Comparison of ENCODE assay signal across 1 cellular context in the genomic region with DNA sequence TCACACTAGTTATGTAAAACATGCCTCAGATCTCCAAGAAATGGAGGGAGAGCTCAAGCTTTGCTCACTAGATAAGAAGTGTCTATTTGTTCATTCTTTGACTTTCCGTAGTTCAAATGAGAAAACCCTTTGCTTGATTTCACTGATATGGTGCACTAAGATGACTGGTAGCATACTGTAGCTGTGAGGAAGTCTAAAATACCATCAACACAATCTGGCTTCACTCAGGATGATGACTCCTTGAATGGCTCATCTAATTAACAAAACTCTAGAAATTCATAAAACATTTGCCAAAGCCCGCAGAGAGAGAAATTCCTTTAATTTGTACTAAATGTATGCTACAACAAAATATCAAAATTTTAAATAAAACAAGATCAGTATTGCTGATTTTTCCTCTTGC.
TF ChIP-seq lines count a peak whose summit lies in the region.

No MANE protein-coding gene starts in this region.

TF ChIP-seq in K562, 482 proteins besides CTCF, POLR2A, EP300 and RAD21:
- TF ChIP-seq ARID1B (IDR thresholded peaks at IDR 0.05) (peak; percentile 34; the same call in 1 of the 2 replicates), SPI1 (IDR thresholded peaks at IDR 0.05; ENCODE audit: borderline replicate concordance, low read depth, low read length) (0 out of 2 replicates have a peak, but pooled peaks have one; percentile 4), ZNF134 (CRISPR knock-in tag; conservative IDR thresholded peaks at IDR 0.05) (no peak), TEAD4 (IDR thresholded peaks at IDR 0.05; ENCODE audit: low read length) (peak; percentile 8; the same call in 1 of the 2 replicates), TEAD4 (CRISPR knock-in tag; IDR thresholded peaks at IDR 0.05; ENCODE audit: borderline replicate concordance) (no peak), PTBP1 (IDR thresholded peaks at IDR 0.05; ENCODE audit: low read depth, low read length) (no peak), TAL1 (IDR thresholded peaks at IDR 0.05) (peak; percentile 28; the same call in 1 of the 2 replicates), YBX1 (IDR thresholded peaks at IDR 0.05) (no peak), L3MBTL2 (IDR thresholded peaks at IDR 0.05) (no peak), CBFA2T3 (IDR thresholded peaks at IDR 0.05) (peak; percentile 26; the same call in 1 of the 2 replicates)
- TF ChIP-seq, protein P1, sequence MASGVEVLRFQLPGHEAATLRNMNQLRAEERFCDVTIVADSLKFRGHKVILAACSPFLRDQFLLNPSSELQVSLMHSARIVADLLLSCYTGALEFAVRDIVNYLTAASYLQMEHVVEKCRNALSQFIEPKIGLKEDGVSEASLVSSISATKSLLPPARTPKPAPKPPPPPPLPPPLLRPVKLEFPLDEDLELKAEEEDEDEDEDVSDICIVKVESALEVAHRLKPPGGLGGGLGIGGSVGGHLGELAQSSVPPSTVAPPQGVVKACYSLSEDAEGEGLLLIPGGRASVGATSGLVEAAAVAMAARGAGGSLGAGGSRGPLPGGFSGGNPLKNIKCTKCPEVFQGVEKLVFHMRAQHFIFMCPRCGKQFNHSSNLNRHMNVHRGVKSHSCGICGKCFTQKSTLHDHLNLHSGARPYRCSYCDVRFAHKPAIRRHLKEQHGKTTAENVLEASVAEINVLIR (CRISPR knock-in tag; IDR thresholded peaks at IDR 0.05), result no peak
- TF ChIP-seq, protein P2, sequence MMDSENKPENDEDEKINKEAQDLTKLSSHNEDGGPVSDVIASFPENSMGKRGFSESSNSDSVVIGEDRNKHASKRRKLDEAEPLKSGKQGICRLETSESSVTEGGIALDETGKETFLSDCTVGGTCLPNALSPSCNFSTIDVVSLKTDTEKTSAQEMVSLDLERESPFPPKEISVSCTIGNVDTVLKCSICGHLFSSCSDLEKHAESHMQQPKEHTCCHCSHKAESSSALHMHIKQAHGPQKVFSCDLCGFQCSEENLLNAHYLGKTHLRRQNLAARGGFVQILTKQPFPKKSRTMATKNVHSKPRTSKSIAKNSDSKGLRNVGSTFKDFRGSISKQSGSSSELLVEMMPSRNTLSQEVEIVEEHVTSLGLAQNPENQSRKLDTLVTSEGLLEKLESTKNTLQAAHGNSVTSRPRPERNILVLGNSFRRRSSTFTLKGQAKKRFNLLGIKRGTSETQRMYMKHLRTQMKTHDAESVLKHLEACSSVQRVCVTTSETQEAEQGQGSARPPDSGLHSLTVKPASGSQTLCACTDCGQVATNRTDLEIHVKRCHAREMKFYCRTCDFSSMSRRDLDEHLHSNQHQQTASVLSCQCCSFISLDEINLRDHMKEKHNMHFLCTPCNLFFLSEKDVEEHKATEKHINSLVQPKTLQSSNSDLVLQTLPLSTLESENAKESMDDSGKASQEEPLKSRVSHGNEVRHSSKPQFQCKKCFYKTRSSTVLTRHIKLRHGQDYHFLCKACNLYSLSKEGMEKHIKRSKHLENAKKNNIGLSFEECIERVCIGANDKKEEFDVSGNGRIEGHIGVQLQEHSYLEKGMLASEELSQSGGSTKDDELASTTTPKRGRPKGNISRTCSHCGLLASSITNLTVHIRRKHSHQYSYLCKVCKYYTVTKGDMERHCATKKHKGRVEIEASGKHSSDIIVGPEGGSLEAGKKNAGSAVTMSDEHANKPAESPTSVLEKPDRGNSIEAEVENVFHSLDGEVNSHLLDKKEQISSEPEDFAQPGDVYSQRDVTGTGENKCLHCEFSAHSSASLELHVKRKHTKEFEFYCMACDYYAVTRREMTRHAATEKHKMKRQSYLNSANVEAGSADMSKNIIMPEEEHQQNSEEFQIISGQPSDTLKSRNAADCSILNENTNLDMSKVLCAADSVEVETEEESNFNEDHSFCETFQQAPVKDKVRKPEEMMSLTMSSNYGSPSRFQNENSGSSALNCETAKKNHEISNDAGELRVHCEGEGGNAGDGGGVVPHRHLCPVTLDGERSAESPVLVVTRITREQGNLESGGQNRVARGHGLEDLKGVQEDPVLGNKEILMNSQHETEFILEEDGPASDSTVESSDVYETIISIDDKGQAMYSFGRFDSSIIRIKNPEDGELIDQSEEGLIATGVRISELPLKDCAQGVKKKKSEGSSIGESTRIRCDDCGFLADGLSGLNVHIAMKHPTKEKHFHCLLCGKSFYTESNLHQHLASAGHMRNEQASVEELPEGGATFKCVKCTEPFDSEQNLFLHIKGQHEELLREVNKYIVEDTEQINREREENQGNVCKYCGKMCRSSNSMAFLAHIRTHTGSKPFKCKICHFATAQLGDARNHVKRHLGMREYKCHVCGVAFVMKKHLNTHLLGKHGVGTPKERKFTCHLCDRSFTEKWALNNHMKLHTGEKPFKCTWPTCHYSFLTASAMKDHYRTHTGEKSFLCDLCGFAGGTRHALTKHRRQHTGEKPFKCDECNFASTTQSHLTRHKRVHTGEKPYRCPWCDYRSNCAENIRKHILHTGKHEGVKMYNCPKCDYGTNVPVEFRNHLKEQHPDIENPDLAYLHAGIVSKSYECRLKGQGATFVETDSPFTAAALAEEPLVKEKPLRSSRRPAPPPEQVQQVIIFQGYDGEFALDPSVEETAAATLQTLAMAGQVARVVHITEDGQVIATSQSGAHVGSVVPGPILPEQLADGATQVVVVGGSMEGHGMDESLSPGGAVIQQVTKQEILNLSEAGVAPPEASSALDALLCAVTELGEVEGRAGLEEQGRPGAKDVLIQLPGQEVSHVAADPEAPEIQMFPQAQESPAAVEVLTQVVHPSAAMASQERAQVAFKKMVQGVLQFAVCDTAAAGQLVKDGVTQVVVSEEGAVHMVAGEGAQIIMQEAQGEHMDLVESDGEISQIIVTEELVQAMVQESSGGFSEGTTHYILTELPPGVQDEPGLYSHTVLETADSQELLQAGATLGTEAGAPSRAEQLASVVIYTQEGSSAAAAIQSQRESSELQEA (IDR thresholded peaks at IDR 0.05; ENCODE audit: low read depth), result peak; percentile 73
- TF ChIP-seq, protein P3, sequence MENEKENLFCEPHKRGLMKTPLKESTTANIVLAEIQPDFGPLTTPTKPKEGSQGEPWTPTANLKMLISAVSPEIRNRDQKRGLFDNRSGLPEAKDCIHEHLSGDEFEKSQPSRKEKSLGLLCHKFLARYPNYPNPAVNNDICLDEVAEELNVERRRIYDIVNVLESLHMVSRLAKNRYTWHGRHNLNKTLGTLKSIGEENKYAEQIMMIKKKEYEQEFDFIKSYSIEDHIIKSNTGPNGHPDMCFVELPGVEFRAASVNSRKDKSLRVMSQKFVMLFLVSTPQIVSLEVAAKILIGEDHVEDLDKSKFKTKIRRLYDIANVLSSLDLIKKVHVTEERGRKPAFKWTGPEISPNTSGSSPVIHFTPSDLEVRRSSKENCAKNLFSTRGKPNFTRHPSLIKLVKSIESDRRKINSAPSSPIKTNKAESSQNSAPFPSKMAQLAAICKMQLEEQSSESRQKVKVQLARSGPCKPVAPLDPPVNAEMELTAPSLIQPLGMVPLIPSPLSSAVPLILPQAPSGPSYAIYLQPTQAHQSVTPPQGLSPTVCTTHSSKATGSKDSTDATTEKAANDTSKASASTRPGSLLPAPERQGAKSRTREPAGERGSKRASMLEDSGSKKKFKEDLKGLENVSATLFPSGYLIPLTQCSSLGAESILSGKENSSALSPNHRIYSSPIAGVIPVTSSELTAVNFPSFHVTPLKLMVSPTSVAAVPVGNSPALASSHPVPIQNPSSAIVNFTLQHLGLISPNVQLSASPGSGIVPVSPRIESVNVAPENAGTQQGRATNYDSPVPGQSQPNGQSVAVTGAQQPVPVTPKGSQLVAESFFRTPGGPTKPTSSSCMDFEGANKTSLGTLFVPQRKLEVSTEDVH (IDR thresholded peaks at IDR 0.05; ENCODE audit: low read depth, partially characterized antibody), result no peak
- TF ChIP-seq, protein P4, sequence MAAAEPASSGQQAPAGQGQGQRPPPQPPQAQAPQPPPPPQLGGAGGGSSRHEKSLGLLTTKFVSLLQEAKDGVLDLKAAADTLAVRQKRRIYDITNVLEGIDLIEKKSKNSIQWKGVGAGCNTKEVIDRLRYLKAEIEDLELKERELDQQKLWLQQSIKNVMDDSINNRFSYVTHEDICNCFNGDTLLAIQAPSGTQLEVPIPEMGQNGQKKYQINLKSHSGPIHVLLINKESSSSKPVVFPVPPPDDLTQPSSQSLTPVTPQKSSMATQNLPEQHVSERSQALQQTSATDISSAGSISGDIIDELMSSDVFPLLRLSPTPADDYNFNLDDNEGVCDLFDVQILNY (CRISPR knock-in tag; IDR thresholded peaks at IDR 0.05), result no peak
- TF ChIP-seq, protein P5, sequence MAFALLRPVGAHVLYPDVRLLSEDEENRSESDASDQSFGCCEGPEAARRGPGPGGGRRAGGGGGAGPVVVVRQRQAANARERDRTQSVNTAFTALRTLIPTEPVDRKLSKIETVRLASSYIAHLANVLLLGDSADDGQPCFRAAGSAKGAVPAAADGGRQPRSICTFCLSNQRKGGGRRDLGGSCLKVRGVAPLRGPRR (CRISPR knock-in tag; IDR thresholded peaks at IDR 0.05), result no peak
TF ChIP-seq in K562: peak in this region for 6.
